8 cellular contexts compared by ENCODE assay signal in genomic region chr2:231364961-231365810, GRCh38. TPM values are rescaled to one million over a fixed set of nuclear protein-coding genes. Genes with fewer than 3 reads are reported as not detected.
DNase-seq lines count a peak whose midpoint lies in the region; ATAC-seq and TF ChIP-seq lines count a peak whose summit lies in the region.

No MANE protein-coding gene starts in this region.

- peak; percentile 66 to 76 for DNase-seq in Caco-2
- DNase-seq in NCI-H2171 (lab: John Stamatoyannopoulos, UW): peak; percentile 47
- peak; percentile 21 for DNase-seq in cerebellum (ENCODE audit: low spot score)
- DNase-seq in lower lobe of right lung: peak; percentile 44
- DNase-seq in GF-D8 (lab: John Stamatoyannopoulos, UW): no peak

- BruUV-seq in Caco-2 (replicated peaks; lab: Mats Ljungman, UMichigan): no TSS peak

- peak overlapping the region; percentile 63 for H3K4me3 Mint-ChIP-seq in Caco-2 (ENCODE audit: unreplicated experiment)

- no peak for ATAC-seq in lower lobe of right lung
- ATAC-seq in HG03135 (IDR thresholded peaks at IDR 0.05; ENCODE audit: unreplicated experiment): no peak
- ATAC-seq in activated CD4-positive, CD25-positive, alpha-beta regulatory T cell treated with anti-CD3 and anti-CD28 coated beads, Interleukin-2, amount 50 U/mL, for 24 hours: no peak
- no peak for ATAC-seq in GM21737 (IDR thresholded peaks at IDR 0.05; ENCODE audit: unreplicated experiment)

- H3K27ac Mint-ChIP-seq in Caco-2 (ENCODE audit: unreplicated experiment): peak overlapping the region; percentile 84

- CTCF ChIA-PET in Caco-2 (lab: Charles Lee): no interaction called here

- H3K4me1 Mint-ChIP-seq in Caco-2 (ENCODE audit: low read depth, unreplicated experiment): peaks cover 18% of the 10 kb centered on the region

- no peak overlapping the region for H3K4me3 ChIP-seq in Caco-2 (ENCODE audit: low read depth, low read length)
- H3K4me3 ChIP-seq in lower lobe of right lung: no peak overlapping the region

- no peak overlapping the region for H3K27ac ChIP-seq in lower lobe of right lung

- H3K36me3 Mint-ChIP-seq in Caco-2 (ENCODE audit: insufficient read depth, unreplicated experiment): no peaks in the 10 kb centered on the region

- H3K4me1 ChIP-seq in Caco-2 (peaks cover 20% of the 10 kb centered on the region), lower lobe of right lung (peaks cover 8% of the 10 kb centered on the region)

- no peaks in the 10 kb centered on the region for H3K36me3 ChIP-seq in Caco-2 (ENCODE audit: control insufficient read depth, insufficient read depth, low read length)
- peaks cover 4% of the 10 kb centered on the region for H3K36me3 ChIP-seq in lower lobe of right lung

- POLR2A ChIA-PET in Caco-2 (lab: Charles Lee): no interaction called here

- no peak for TF ChIP-seq CTCF in Caco-2 (IDR thresholded peaks at IDR 0.05; ENCODE audit: insufficient read depth in 1 of 2, low read depth in 1 of 2, low read length in 1 of 2, severe bottlenecking in 1 of 2, unreplicated experiment in 1 of 2)
- no peak for TF ChIP-seq CTCF in lower lobe of right lung (IDR thresholded peaks at IDR 0.05)

- intact Hi-C loops in Caco-2 (cut with micrococcal nuclease; ENCODE audit: unreplicated experiment) (no loop called here), lower lobe of right lung (cut with DNase I) (no loop called here)

- H3K27me3 ChIP-seq in Caco-2 (replicated peaks; ENCODE audit: control insufficient read depth, insufficient read depth, low read length) (no peaks in the 10 kb centered on the region), lower lobe of right lung (ENCODE audit: low read depth) (no peaks in the 10 kb centered on the region)

- H3K9me3 Mint-ChIP-seq in Caco-2 (ENCODE audit: unreplicated experiment): no peaks in the 10 kb centered on the region

- H3K27me3 Mint-ChIP-seq in Caco-2 (ENCODE audit: insufficient read depth, unreplicated experiment): no peaks in the 10 kb centered on the region

- H3K9me3 ChIP-seq in Caco-2: no peaks in the 10 kb centered on the region
- H3K9me3 ChIP-seq in lower lobe of right lung: no peaks in the 10 kb centered on the region

RNA-seq across cellular contexts. Expression of gene B3GNT7, which starts 30.3 kb away (rescaled TPM):
- total RNA-seq in Caco-2 (2022) (2.7 and 3.6 TPM in 2 replicates), cerebellum (1.2 TPM), lower lobe of right lung (80.0 TPM)

Comparison
In these comparisons a context has a peak if more than half of its experiments do, and no peak if none do; other contexts are left out.
1. RNA of gene B3GNT7, which starts 30.3 kb away (total RNA-seq): 80.0 TPM in lower lobe of right lung (single experiment); 2.7 to 3.6 TPM in Caco-2 and 1.2 TPM in cerebellum (single experiment); every median in the first group is over 10 times any median in the second.